ENCODE assay signal across 8 cellular contexts in the genomic region with DNA sequence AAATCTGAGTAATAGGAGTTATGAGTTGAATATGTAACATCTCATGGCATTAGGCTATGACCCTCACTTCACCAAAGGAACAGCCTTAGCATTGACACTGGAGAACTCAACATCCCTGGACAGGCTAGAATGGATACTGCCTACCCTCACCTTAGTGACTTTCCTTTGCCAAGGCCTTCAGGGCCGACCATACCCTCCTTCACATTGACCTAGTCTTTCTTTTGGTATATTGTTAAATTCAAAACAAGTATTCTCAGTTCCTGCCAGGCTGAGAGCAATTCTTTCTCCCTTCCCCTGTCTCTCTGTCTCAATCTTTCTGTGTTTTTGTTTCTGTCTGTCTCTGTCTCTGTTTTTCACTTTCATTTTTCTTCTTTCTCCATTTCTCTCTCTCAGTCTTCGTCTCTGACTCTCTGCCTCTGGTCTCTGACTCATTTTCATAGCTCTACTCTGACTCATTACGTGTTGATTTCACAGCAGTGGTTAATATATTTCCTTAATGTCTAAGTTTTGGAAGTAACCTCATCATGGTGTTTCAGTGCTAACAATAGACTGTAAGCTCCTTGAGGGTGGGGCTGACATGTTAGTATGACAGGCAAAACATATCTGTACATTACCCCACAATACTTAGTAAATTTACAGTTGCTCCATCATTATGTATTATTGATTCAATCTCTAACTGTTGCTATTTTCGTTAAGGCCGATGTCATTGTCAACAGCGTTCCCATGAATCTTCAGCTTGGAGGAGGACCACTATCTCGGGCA. TPM values are rescaled to one million over a fixed set of nuclear protein-coding genes. Genes with fewer than 3 reads are reported as not detected.
A peak's percentile ranks its signal among the peaks of the same experiment; 100 is the strongest.
DNase-seq lines count a peak whose midpoint lies in the region; ATAC-seq lines count a peak whose summit lies in the region.

No MANE protein-coding gene starts in this region.

- peaks cover 45% of the 10 kb centered on the region for H3K36me3 Mint-ChIP-seq in activated T-helper 17 cell treated with anti-CD3 and anti-CD28 coated beads, Interleukin-2, amount 50 U/mL, for 72 hours (ENCODE audit: low read depth)

- H3K4me3 Mint-ChIP-seq in activated T-helper 17 cell treated with anti-CD3 and anti-CD28 coated beads, Interleukin-2, amount 50 U/mL, for 72 hours: peak overlapping the region; percentile 46

- H3K9me3 Mint-ChIP-seq in activated T-helper 17 cell treated with anti-CD3 and anti-CD28 coated beads, Interleukin-2, amount 50 U/mL, for 72 hours: no peaks in the 10 kb centered on the region

- H3K27me3 Mint-ChIP-seq in activated T-helper 17 cell treated with anti-CD3 and anti-CD28 coated beads, Interleukin-2, amount 50 U/mL, for 72 hours: no peaks in the 10 kb centered on the region

- ATAC-seq in GM21367 (IDR thresholded peaks at IDR 0.05; ENCODE audit: unreplicated experiment) (peak; percentile 93), HG03520 (IDR thresholded peaks at IDR 0.05; ENCODE audit: unreplicated experiment) (peak; percentile 95)
- ATAC-seq in activated T-helper 17 cell treated with anti-CD3 and anti-CD28 coated beads, Interleukin-2, amount 50 U/mL, for 72 hours (replicated peaks): peak; percentile 91

- H3K4me1 Mint-ChIP-seq in activated T-helper 17 cell treated with anti-CD3 and anti-CD28 coated beads, Interleukin-2, amount 50 U/mL, for 72 hours: peaks cover 28% of the 10 kb centered on the region

- H3K27ac Mint-ChIP-seq in activated T-helper 17 cell treated with anti-CD3 and anti-CD28 coated beads, Interleukin-2, amount 50 U/mL, for 72 hours: peak overlapping the region; percentile 77

- DNase-seq in ELR (ENCODE audit: low read depth) (peak; percentile 89), non-pigmented ciliary epithelial cell (ENCODE audit: low read depth) (peak; percentile 72), retina (no peak), NCI-H2227 (lab: John Stamatoyannopoulos, UW; ENCODE audit: unreplicated experiment) (no peak), NCI-H2107 treated with DMSO at 0.1 percent for 48 hours (lab: John Stamatoyannopoulos, UW; ENCODE audit: unreplicated experiment) (no peak)

RNA-seq across cellular contexts. Expression of a gene that starts 32.5 kb away (rescaled TPM):
- total RNA-seq in activated T-helper 17 cell treated with anti-CD3 and anti-CD28 coated beads, Interleukin-2, amount 50 U/mL, for 72 hours: 10 to 100 TPM; 15.0 to 17.6 TPM

RNA-seq across cellular contexts. Expression of a gene that starts 45.8 kb away (rescaled TPM):
- total RNA-seq in activated T-helper 17 cell treated with anti-CD3 and anti-CD28 coated beads, Interleukin-2, amount 50 U/mL, for 72 hours: 10 to 100 TPM; 26.0 to 44.0 TPM

RNA-seq across cellular contexts. Expression of a gene that starts 45.9 kb away (rescaled TPM):
- 10 to 100 TPM; 25.2 to 35.1 TPM for total RNA-seq in activated T-helper 17 cell treated with anti-CD3 and anti-CD28 coated beads, Interleukin-2, amount 50 U/mL, for 72 hours

Comparison
In these comparisons a context has a peak if more than half of its experiments do, and no peak if none do; other contexts are left out.
1. DNase-seq: peak in ELR (single experiment) and non-pigmented ciliary epithelial cell (single experiment); none in retina (single experiment), NCI-H2227 (single experiment) and NCI-H2107 treated with DMSO at 0.1 percent for 48 hours (single experiment).
2. Peak in every context shown above with its lines, with median percentiles within 50 percentile points of each other: ATAC-seq.